Comparison of ENCODE assay signal across 14 cellular contexts in genomic region chr9:134594376-134594941, GRCh38. TPM values are rescaled to one million over a fixed set of nuclear protein-coding genes. Genes with fewer than 3 reads are reported as not detected.
DNase-seq lines count a peak whose midpoint lies in the region; ATAC-seq and TF ChIP-seq lines count a peak whose summit lies in the region.
"Had no signal": no experiment of that assay in that cellular context is flagged by ENCODE, and none has a peak within 500 bp of the region (broad histone marks: within the 10 kb centered on the region; RNA-seq: fewer than 3 reads in every experiment).

No MANE protein-coding gene starts in this region.

- no peak for TF ChIP-seq POLR2A in esophagus muscularis mucosa (IDR thresholded peaks at IDR 0.05; ENCODE audit: low read depth)

- no peaks in the 10 kb centered on the region for H3K27me3 ChIP-seq in right atrium auricular region
- peaks cover 0 to 18% (median 10%) of the 10 kb centered on the region in 7 donors for H3K27me3 ChIP-seq in heart right ventricle
- H3K27me3 ChIP-seq in esophagus muscularis mucosa = peaks cover 0 to 4% (median 0%) of the 10 kb centered on the region in 4 donors

- peak; percentile 47 for DNase-seq in right atrium auricular region (ENCODE audit: low spot score)
- no peak for DNase-seq in heart right ventricle
- peak; percentile 70 for DNase-seq in esophagus muscularis mucosa (ENCODE audit: extremely low spot score)
- peak; percentile 49 for DNase-seq in mesenteric fat pad (ENCODE audit: low spot score)
- no peak for DNase-seq in NCI-H2081 treated with DMSO at 0.1 percent for 48 hours (lab: John Stamatoyannopoulos, UW)
- DNase-seq in UCSD-AML1 (lab: John Stamatoyannopoulos, UW; ENCODE audit: unreplicated experiment) = no peak
- DNase-seq: CD4-positive, CD25-positive, alpha-beta regulatory T cell; Karpas-422; MM.1S; NCI-H187 treated with DMSO at 0.1 percent for 48 hours; NCI-H2171; NCI-H446; NCI-H69 had no signal

- H3K9me3 ChIP-seq in right atrium auricular region (no peaks in the 10 kb centered on the region), heart right ventricle (no peaks in the 10 kb centered on the region), esophagus muscularis mucosa (no peaks in the 10 kb centered on the region)

- no peak for TF ChIP-seq EP300 in esophagus muscularis mucosa (IDR thresholded peaks at IDR 0.05)

- 94 to 95% methylated on average over 8 of the region's 8 CpGs for WGBS in heart right ventricle, 2 donors
- WGBS in esophagus muscularis mucosa = 97% methylated on average over 8 of the region's 8 CpGs

- H3K27ac ChIP-seq in right atrium auricular region = no peak overlapping the region
- H3K27ac ChIP-seq in heart right ventricle = no peak overlapping the region
- no peak overlapping the region for H3K27ac ChIP-seq in esophagus muscularis mucosa (replicated peaks in 1 of 4)

- ATAC-seq in heart right ventricle (no peak), GM21717 (IDR thresholded peaks at IDR 0.05; ENCODE audit: unreplicated experiment) (no peak)

- no peak for TF ChIP-seq CTCF in right atrium auricular region (IDR thresholded peaks at IDR 0.05)
- TF ChIP-seq CTCF in heart right ventricle (IDR thresholded peaks at IDR 0.05) = no peak
- TF ChIP-seq CTCF in esophagus muscularis mucosa (IDR thresholded peaks at IDR 0.05) = no peak

- H3K4me3 ChIP-seq in right atrium auricular region (no peak overlapping the region), heart right ventricle (no peak overlapping the region), esophagus muscularis mucosa (no peak overlapping the region)

- intact Hi-C loops in heart right ventricle (cut with DNase I) (no loop called here), esophagus muscularis mucosa (cut with DNase I) (no loop called here)

- H3K36me3 ChIP-seq in right atrium auricular region (no peaks in the 10 kb centered on the region), heart right ventricle (no peaks in the 10 kb centered on the region), esophagus muscularis mucosa (no peaks in the 10 kb centered on the region)

- H3K4me1 ChIP-seq in right atrium auricular region (peaks cover 0 to 24% of the 10 kb centered on the region in 2 donors), heart right ventricle (peaks cover 0 to 38% (median 9%) of the 10 kb centered on the region in 9 donors), esophagus muscularis mucosa (peaks cover 0 to 17% (median 5%) of the 10 kb centered on the region in 4 donors)

RNA-seq across cellular contexts. Expression of gene COL5A1, which starts 47.1 kb away (rescaled TPM):
- total RNA-seq in right atrium auricular region (10 to 100 TPM; 10.9 to 22.0 TPM), heart right ventricle (10 to 100 TPM in 7 of 10 donors, 1 to 10 TPM in 3; 8.1 to 60.0 (median 12.2) TPM), esophagus muscularis mucosa (10 to 100 TPM; 36.0 to 89.5 (median 56.4) TPM), mesenteric fat pad (84.7 TPM)
- polyA plus RNA-seq in heart right ventricle = 10 to 100 TPM; 13.8 to 19.7 TPM

Comparison
In these comparisons a context has a peak if more than half of its experiments do, and no peak if none do; other contexts are left out.
1. DNase-seq: peak in right atrium auricular region (single experiment), esophagus muscularis mucosa (single experiment) and mesenteric fat pad (single experiment); none in heart right ventricle (0 of 2), NCI-H2081 treated with DMSO at 0.1 percent for 48 hours (single experiment) and UCSD-AML1 (single experiment).